Comparison of ENCODE assay signal across 8 cellular contexts in genomic region chr5:68239485-68239884, GRCh38. TPM values are rescaled to one million over a fixed set of nuclear protein-coding genes. Genes with fewer than 3 reads are reported as not detected.
DNase-seq lines count a peak whose midpoint lies in the region; ATAC-seq and TF ChIP-seq lines count a peak whose summit lies in the region.

No MANE protein-coding gene starts in this region.

- H3K27me3 ChIP-seq in dorsolateral prefrontal cortex (no peaks in the 10 kb centered on the region), MG63 (no peaks in the 10 kb centered on the region)
- H3K27me3 ChIP-seq in naive thymus-derived CD4-positive, alpha-beta T cell (ENCODE audit: control insufficient read depth in 2 of 2, insufficient read depth in 2 of 2, low read length in 2 of 2) = no peaks in the 10 kb centered on the region

- peak overlapping the region in 49 of 59 donors; percentile 0 to 58 (median 31) for H3K4me3 ChIP-seq in dorsolateral prefrontal cortex
- H3K4me3 ChIP-seq in naive thymus-derived CD4-positive, alpha-beta T cell (ENCODE audit: low read length) = no peak overlapping the region
- no peak overlapping the region for H3K4me3 ChIP-seq in MG63

- H3K27me3 Mint-ChIP-seq in naive thymus-derived CD4-positive, alpha-beta T cell = no peaks in the 10 kb centered on the region

- CTCF ChIA-PET in naive thymus-derived CD4-positive, alpha-beta T cell (lab: Charles Lee) = interaction anchor here (1.1 to 1.9 kb wide), 2 partner anchors 11 to 23 kb away, joined by 3 to 5 read pairs; no protein-coding TSS in a partner anchor

- ATAC-seq in GM21360 (IDR thresholded peaks at IDR 0.05; ENCODE audit: unreplicated experiment) = peak; percentile 87
- peak; percentile 98 for ATAC-seq in naive thymus-derived CD4-positive, alpha-beta T cell

- DNase-seq in Ammon's horn (ENCODE audit: low spot score) (peak; percentile 80), HuH-7 (ENCODE audit: low spot score) (peak; percentile 37), dorsolateral prefrontal cortex (peak in 6 of 10 donors; percentile 35 to 77 (median 62)), MG63 (no peak)
- DNase-seq in activated CD4-positive, alpha-beta T cell treated with anti-CD3 and anti-CD28 coated beads, Interleukin-2, amount 50 U/mL, for 1 hour = peak; percentile 81
- DNase-seq in naive thymus-derived CD4-positive, alpha-beta T cell = peak; percentile 50 to 91 (median 86)
- DNase-seq in stimulated activated CD8-positive, alpha-beta memory T cell treated with anti-CD3 and anti-CD28 coated beads, Interleukin-7, amount 100 ng/mL, for 48 hours (ENCODE audit: extremely low read depth in 1 of 2, low read depth in 1 of 2) = peak; percentile 52 to 83

- H3K9me3 Mint-ChIP-seq in naive thymus-derived CD4-positive, alpha-beta T cell = no peaks in the 10 kb centered on the region

- peak overlapping the region; percentile 69 to 98 (median 87) for H3K27ac Mint-ChIP-seq in naive thymus-derived CD4-positive, alpha-beta T cell

- H3K4me1 ChIP-seq in naive thymus-derived CD4-positive, alpha-beta T cell (ENCODE audit: control insufficient read depth in 2 of 2, insufficient read depth in 2 of 2, low read length in 2 of 2) = peaks cover 41 to 51% of the 10 kb centered on the region in 2 donors

- H3K36me3 ChIP-seq in naive thymus-derived CD4-positive, alpha-beta T cell (ENCODE audit: control insufficient read depth in 2 of 3, insufficient read depth in 3 of 3, low read length in 3 of 3) = no peaks in the 10 kb centered on the region
- H3K36me3 ChIP-seq in MG63 = no peaks in the 10 kb centered on the region

- peak overlapping the region in 57 of 59 donors; percentile 4 to 85 (median 64) for H3K27ac ChIP-seq in dorsolateral prefrontal cortex
- H3K27ac ChIP-seq in naive thymus-derived CD4-positive, alpha-beta T cell (ENCODE audit: low read depth, low read length) = peak overlapping the region; percentile 70

- no peaks in the 10 kb centered on the region for H3K9me3 ChIP-seq in naive thymus-derived CD4-positive, alpha-beta T cell (ENCODE audit: control insufficient read depth in 2 of 3, low read length in 3 of 3)
- no peaks in the 10 kb centered on the region for H3K9me3 ChIP-seq in MG63

- intact Hi-C loops in dorsolateral prefrontal cortex (cut with DNase I) = no loop called here
- intact Hi-C loops in naive thymus-derived CD4-positive, alpha-beta T cell (cut with micrococcal nuclease) = loop anchor here (1.0 to 5.0 kb wide), 7 partner anchors 8 to 41 kb away; partner anchors contain the start of gene PIK3R1 (in 1 of the 2)

- POLR2A ChIA-PET in naive thymus-derived CD4-positive, alpha-beta T cell (lab: Charles Lee) = interaction anchor here (1.1 to 2.1 kb wide), 4 partner anchors 11 to 23 kb away, joined by 4 to 23 read pairs (median 8); partner anchors contain the start of gene PIK3R1

- peak in 1 of 56 donors; percentile 4 for TF ChIP-seq CTCF in dorsolateral prefrontal cortex (IDR thresholded peaks at IDR 0.05 in 54 of 56, conservative IDR thresholded peaks at IDR 0.05 in 2 of 56; ENCODE audit: low read depth in 1 of 56, partially characterized antibody in 56 of 56)

- H3K4me3 Mint-ChIP-seq in naive thymus-derived CD4-positive, alpha-beta T cell = peak overlapping the region; percentile 11 to 84 (median 70)

- peaks cover 0 to 21% (median 0%) of the 10 kb centered on the region in 5 donors for H3K36me3 Mint-ChIP-seq in naive thymus-derived CD4-positive, alpha-beta T cell

- peaks cover 52 to 93% (median 90%) of the 10 kb centered on the region in 7 donors for H3K4me1 Mint-ChIP-seq in naive thymus-derived CD4-positive, alpha-beta T cell

RNA-seq across cellular contexts. Expression of gene PIK3R1, which starts 23.9 kb away (rescaled TPM):
- 100 to 1,000 TPM; 172 to 359 (median 273) TPM for total RNA-seq in dorsolateral prefrontal cortex
- total RNA-seq in naive thymus-derived CD4-positive, alpha-beta T cell = 100 to 1,000 TPM in 4 of 5 experiments, 10 to 100 TPM in 1; 72.0 to 207 (median 131) TPM
- polyA plus RNA-seq in naive thymus-derived CD4-positive, alpha-beta T cell = 100 to 1,000 TPM in 1 of 2 donors, 10 to 100 TPM in 1; 85.1 to 110 TPM
- total RNA-seq in MG63 (2014; rRNA removed; shearing (Covaris generic); ENCODE audit: low replicate concordance) = 9.5 and 13.1 TPM in 2 replicates

Comparison
In these comparisons a context has a peak if more than half of its experiments do, and no peak if none do; other contexts are left out.
1. H3K4me3 ChIP-seq: peak in dorsolateral prefrontal cortex (49 of 59); none in naive thymus-derived CD4-positive, alpha-beta T cell (single experiment) and MG63 (single experiment).
2. intact Hi-C loops: an anchor here in naive thymus-derived CD4-positive, alpha-beta T cell (1.0 to 5.0 kb wide); none called in dorsolateral prefrontal cortex.